In genomic region chr5:115702025-115702424, GRCh38 we compare ENCODE assay signal across 24 cellular contexts.
A peak's percentile ranks its signal among the peaks of the same experiment; 100 is the strongest.
DNase-seq lines count a peak whose midpoint lies in the region; ATAC-seq and TF ChIP-seq lines count a peak whose summit lies in the region.
"Had no signal": no experiment of that assay in that cellular context is flagged by ENCODE, and none has a peak within 500 bp of the region (broad histone marks: within the 10 kb centered on the region; RNA-seq: fewer than 3 reads in every experiment).

No MANE protein-coding gene starts in this region.

- H3K27me3 Mint-ChIP-seq in activated naive CD4-positive, alpha-beta T cell treated with anti-CD3 and anti-CD28 coated beads, Interleukin-2, amount 50 U/mL, for 24 hours, result peaks cover 11% of the 10 kb centered on the region
- peaks cover 3% of the 10 kb centered on the region for H3K27me3 Mint-ChIP-seq in activated naive CD4-positive, alpha-beta T cell treated with anti-CD3 and anti-CD28 coated beads, Interleukin-2, amount 10 ng/mL, durations not matched to agents 7 days and 5 days
- H3K27me3 Mint-ChIP-seq in effector memory CD8-positive, alpha-beta T cell, result peaks cover 6 to 21% of the 10 kb centered on the region in 2 donors
- peaks cover 7% of the 10 kb centered on the region for H3K27me3 Mint-ChIP-seq in CD4-positive, alpha-beta T cell

- H3K27ac ChIP-seq in CD4-positive, alpha-beta T cell (ENCODE audit: low read depth, low read length), result no peak overlapping the region
- H3K27ac ChIP-seq: A549, PC-9, SJSA1 had no signal

- POLR2A ChIA-PET in CD4-positive, alpha-beta T cell (lab: Charles Lee), result no interaction called here

- H3K27me3 ChIP-seq in CD4-positive, alpha-beta T cell (ENCODE audit: control insufficient read depth, insufficient read depth, low read length), result no peaks in the 10 kb centered on the region
- H3K27me3 ChIP-seq: SJSA1 had no signal

- H3K4me1 Mint-ChIP-seq in activated naive CD4-positive, alpha-beta T cell treated with anti-CD3 and anti-CD28 coated beads, Interleukin-2, amount 50 U/mL, for 24 hours, result no peaks in the 10 kb centered on the region
- no peaks in the 10 kb centered on the region for H3K4me1 Mint-ChIP-seq in activated naive CD4-positive, alpha-beta T cell treated with anti-CD3 and anti-CD28 coated beads, Interleukin-2, amount 10 ng/mL, durations not matched to agents 7 days and 5 days
- no peaks in the 10 kb centered on the region for H3K4me1 Mint-ChIP-seq in effector memory CD8-positive, alpha-beta T cell (ENCODE audit: low read depth in 2 of 2)
- H3K4me1 Mint-ChIP-seq in CD4-positive, alpha-beta T cell (ENCODE audit: low read depth), result no peaks in the 10 kb centered on the region

- ATAC-seq in effector memory CD8-positive, alpha-beta T cell (replicated peaks), result no peak
- no peak for ATAC-seq in CD4-positive, alpha-beta T cell (ENCODE audit: poor library complexity)
- ATAC-seq: A549; CD8-positive, alpha-beta T cell had no signal

- no peaks in the 10 kb centered on the region for H3K9me3 Mint-ChIP-seq in activated naive CD4-positive, alpha-beta T cell treated with anti-CD3 and anti-CD28 coated beads, Interleukin-2, amount 50 U/mL, for 24 hours
- no peaks in the 10 kb centered on the region for H3K9me3 Mint-ChIP-seq in activated naive CD4-positive, alpha-beta T cell treated with anti-CD3 and anti-CD28 coated beads, Interleukin-2, amount 10 ng/mL, durations not matched to agents 7 days and 5 days
- no peaks in the 10 kb centered on the region for H3K9me3 Mint-ChIP-seq in effector memory CD8-positive, alpha-beta T cell
- no peaks in the 10 kb centered on the region for H3K9me3 Mint-ChIP-seq in CD4-positive, alpha-beta T cell
- H3K9me3 Mint-ChIP-seq: CD8-positive, alpha-beta T cell; T-helper 2 cell treated with Interferon-gamma antibody and Interleukin-4, amounts not matched to agents 5 μg/mL and 100 μg/mL, for 36 hours had no signal

- H3K27ac Mint-ChIP-seq in activated naive CD4-positive, alpha-beta T cell treated with anti-CD3 and anti-CD28 coated beads, Interleukin-2, amount 50 U/mL, for 24 hours, result peak overlapping the region; percentile 18
- no peak overlapping the region for H3K27ac Mint-ChIP-seq in activated naive CD4-positive, alpha-beta T cell treated with anti-CD3 and anti-CD28 coated beads, Interleukin-2, amount 10 ng/mL, durations not matched to agents 7 days and 5 days
- H3K27ac Mint-ChIP-seq in effector memory CD8-positive, alpha-beta T cell, result no peak overlapping the region
- no peak overlapping the region for H3K27ac Mint-ChIP-seq in CD4-positive, alpha-beta T cell
- H3K27ac Mint-ChIP-seq: CD8-positive, alpha-beta T cell; T-helper 2 cell treated with Interferon-gamma antibody and Interleukin-4, amounts not matched to agents 5 μg/mL and 100 μg/mL, for 36 hours had no signal

- no peaks in the 10 kb centered on the region for H3K36me3 Mint-ChIP-seq in activated naive CD4-positive, alpha-beta T cell treated with anti-CD3 and anti-CD28 coated beads, Interleukin-2, amount 50 U/mL, for 24 hours
- H3K36me3 Mint-ChIP-seq in activated naive CD4-positive, alpha-beta T cell treated with anti-CD3 and anti-CD28 coated beads, Interleukin-2, amount 10 ng/mL, durations not matched to agents 7 days and 5 days, result no peaks in the 10 kb centered on the region
- H3K36me3 Mint-ChIP-seq in effector memory CD8-positive, alpha-beta T cell (ENCODE audit: insufficient read depth), result no peaks in the 10 kb centered on the region
- no peaks in the 10 kb centered on the region for H3K36me3 Mint-ChIP-seq in CD4-positive, alpha-beta T cell (ENCODE audit: low read depth)
- H3K36me3 Mint-ChIP-seq: CD8-positive, alpha-beta T cell had no signal

- no peak for DNase-seq in activated naive CD4-positive, alpha-beta T cell treated with anti-CD3 and anti-CD28 coated beads, Interleukin-2, amount 10 ng/mL, durations not matched to agents 7 days and 5 days
- peak; percentile 12 for DNase-seq in NCI-H1105 (lab: John Stamatoyannopoulos, UW)
- peak; percentile 26 for DNase-seq in NCI-H82 (lab: John Stamatoyannopoulos, UW)
- DNase-seq in effector memory CD8-positive, alpha-beta T cell, result no peak
- no peak for DNase-seq in NCI-H446 treated with DMSO at 0.1 percent for 48 hours (lab: John Stamatoyannopoulos, UW)
- DNase-seq in CD4-positive, alpha-beta T cell, result no peak
- DNase-seq: C1 segment of cervical spinal cord; Caco-2; CD8-positive, alpha-beta T cell; DMS79 treated with DMSO at 0.1 percent for 48 hours; GF-D8; GOT3; NCI-H1092; NCI-H1694 treated with DMSO at 0.1 percent for 48 hours; NCI-H446; NCI-H526; PC-9; Right ventricle myocardium superior; T-helper 1 cell had no signal

- no peak for TF ChIP-seq CTCF in CD4-positive, alpha-beta T cell (IDR thresholded peaks at IDR 0.05)

- no peaks in the 10 kb centered on the region for H3K9me3 ChIP-seq in CD4-positive, alpha-beta T cell (ENCODE audit: control insufficient read depth, low read length)
- H3K9me3 ChIP-seq: A549, Caco-2, HAP-1, SJSA1 had no signal

- H3K4me3 Mint-ChIP-seq in activated naive CD4-positive, alpha-beta T cell treated with anti-CD3 and anti-CD28 coated beads, Interleukin-2, amount 50 U/mL, for 24 hours, result no peak overlapping the region
- no peak overlapping the region for H3K4me3 Mint-ChIP-seq in activated naive CD4-positive, alpha-beta T cell treated with anti-CD3 and anti-CD28 coated beads, Interleukin-2, amount 10 ng/mL, durations not matched to agents 7 days and 5 days
- no peak overlapping the region for H3K4me3 Mint-ChIP-seq in effector memory CD8-positive, alpha-beta T cell
- no peak overlapping the region for H3K4me3 Mint-ChIP-seq in CD4-positive, alpha-beta T cell
- H3K4me3 Mint-ChIP-seq: CD8-positive, alpha-beta T cell; T-helper 2 cell treated with Interferon-gamma antibody and Interleukin-4, amounts not matched to agents 5 μg/mL and 100 μg/mL, for 36 hours had no signal

- CTCF ChIA-PET in activated naive CD4-positive, alpha-beta T cell treated with anti-CD3 and anti-CD28 coated beads, Interleukin-2, amount 10 ng/mL, durations not matched to agents 7 days and 5 days (lab: Charles Lee), result no interaction called here
- CTCF ChIA-PET in CD4-positive, alpha-beta T cell (lab: Charles Lee), result no interaction called here

- intact Hi-C loops in CD4-positive, alpha-beta T cell (cut with DNase I, micrococcal nuclease), result no loop called here

Comparison
In these comparisons a context has a peak if more than half of its experiments do, and no peak if none do; other contexts are left out.
1. DNase-seq: peak in NCI-H1105 (single experiment) and NCI-H82 (single experiment); none in activated naive CD4-positive, alpha-beta T cell treated with anti-CD3 and anti-CD28 coated beads, Interleukin-2, amount 10 ng/mL, durations not matched to agents 7 days and 5 days (single experiment), effector memory CD8-positive, alpha-beta T cell (0 of 3), NCI-H446 treated with DMSO at 0.1 percent for 48 hours (single experiment) and CD4-positive, alpha-beta T cell (0 of 10).